In genomic region chr10:11832042-11832441, GRCh38 we compare ENCODE assay signal across 25 cellular contexts. TPM values are rescaled to one million over a fixed set of nuclear protein-coding genes. Genes with fewer than 3 reads are reported as not detected.
DNase-seq lines count a peak whose midpoint lies in the region; ATAC-seq and TF ChIP-seq lines count a peak whose summit lies in the region.
"Had no signal": no experiment of that assay in that cellular context is flagged by ENCODE, and none has a peak within 500 bp of the region (broad histone marks: within the 10 kb centered on the region; RNA-seq: fewer than 3 reads in every experiment).

No MANE protein-coding gene starts in this region.

- H2BK120ac ChIP-seq in mesendoderm (ENCODE audit: low read depth, low read length) (no peak overlapping the region), mesenchymal stem cell (ENCODE audit: low read depth, low read length) (no peak overlapping the region)

- H2AFZ ChIP-seq in mesenchymal stem cell (ENCODE audit: low read depth, low read length) = no peak overlapping the region

- POLR2A ChIA-PET in GM10248 (lab: Yijun Ruan, JAX) = no interaction called here

- CTCF ChIA-PET in GM10248 (lab: Yijun Ruan, JAX) = interaction anchor here (4.2 kb wide), 1 partner anchor 12 kb away, joined by 18 read pairs; no protein-coding TSS in a partner anchor

- no peak overlapping the region for H2BK12ac ChIP-seq in mesenchymal stem cell (ENCODE audit: low read length in 2 of 2)

- H3K27me3 ChIP-seq in RWPE2 (ENCODE audit: insufficient read depth, poor library complexity, severe bottlenecking) (no peaks in the 10 kb centered on the region), mesendoderm (ENCODE audit: insufficient read depth, low read length, poor library complexity) (no peaks in the 10 kb centered on the region), tibial nerve (no peaks in the 10 kb centered on the region), mesenchymal stem cell (ENCODE audit: control insufficient read depth in 1 of 2, insufficient read depth in 1 of 2, low read length in 2 of 2) (no peaks in the 10 kb centered on the region)

- H3K79me1 ChIP-seq in mesendoderm (ENCODE audit: low read length) (peaks cover 22% of the 10 kb centered on the region), mesenchymal stem cell (replicated peaks; ENCODE audit: low read length, poor library complexity, severe bottlenecking) (peaks cover 40% of the 10 kb centered on the region)

- no peak overlapping the region for H3K18ac ChIP-seq in mesendoderm (ENCODE audit: low read length)
- no peak overlapping the region for H3K18ac ChIP-seq in mesenchymal stem cell (ENCODE audit: low read depth in 1 of 2, low read length in 2 of 2)

- H2BK5ac ChIP-seq in mesendoderm (ENCODE audit: low read length) = no peak overlapping the region
- no peak overlapping the region for H2BK5ac ChIP-seq in mesenchymal stem cell (ENCODE audit: low read depth, low read length, poor library complexity, severe bottlenecking)

- peak overlapping the region; percentile 91 for H3K27ac ChIP-seq in RWPE2 (ENCODE audit: poor library complexity, severe bottlenecking)
- H3K27ac ChIP-seq in mesendoderm (ENCODE audit: low read depth, low read length) = no peak overlapping the region
- H3K27ac ChIP-seq in tibial nerve = peak overlapping the region in 3 of 4 donors; percentile 11 to 51 (median 21)
- no peak overlapping the region for H3K27ac ChIP-seq in mesenchymal stem cell (ENCODE audit: low read length, poor library complexity, severe bottlenecking)

- H3K4me3 ChIP-seq in RWPE2 (ENCODE audit: severe bottlenecking) = no peak overlapping the region
- H3K4me3 ChIP-seq in fibroblast of villous mesenchyme (ENCODE audit: low read depth, low read length) = no peak overlapping the region
- no peak overlapping the region for H3K4me3 ChIP-seq in mesendoderm (ENCODE audit: low read length)
- H3K4me3 ChIP-seq in tibial nerve = no peak overlapping the region
- H3K4me3 ChIP-seq in mesenchymal stem cell (ENCODE audit: insufficient read depth in 1 of 2, low read depth in 1 of 2, low read length in 2 of 2) = no peak overlapping the region
- H3K4me3 ChIP-seq: HAP-1, skin epidermis had no signal

- H3K4ac ChIP-seq in mesendoderm (ENCODE audit: low read depth, low read length) = peak overlapping the region; percentile 59
- H3K4ac ChIP-seq in mesenchymal stem cell (ENCODE audit: low read depth in 1 of 2, low read length in 2 of 2) = no peak overlapping the region

- TF ChIP-seq CTCF in RWPE2 (IDR thresholded peaks at IDR 0.05; ENCODE audit: poor library complexity, severe bottlenecking) = no peak
- TF ChIP-seq CTCF in fibroblast of villous mesenchyme (IDR thresholded peaks at IDR 0.05; ENCODE audit: insufficient read depth, low read depth, low read length) = no peak
- no peak for TF ChIP-seq CTCF in tibial nerve (IDR thresholded peaks at IDR 0.05)
- no peak for TF ChIP-seq CTCF in GM10248 (IDR thresholded peaks at IDR 0.05; ENCODE audit: control extremely low read depth, extremely low read depth, low read depth, missing control alignments)

- TF ChIP-seq EP300 in tibial nerve (IDR thresholded peaks at IDR 0.05) = no peak

- H2AK5ac ChIP-seq in mesendoderm (ENCODE audit: low read length) (no peak overlapping the region), mesenchymal stem cell (ENCODE audit: low read length, severe bottlenecking) (no peak overlapping the region)

- H2BK15ac ChIP-seq in mesendoderm (replicated peaks; ENCODE audit: low read depth) (no peak overlapping the region), mesenchymal stem cell (ENCODE audit: low read depth, poor library complexity, severe bottlenecking) (no peak overlapping the region)

- H3K9me3 ChIP-seq in RWPE2 (ENCODE audit: severe bottlenecking) = no peaks in the 10 kb centered on the region
- no peaks in the 10 kb centered on the region for H3K9me3 ChIP-seq in tibial nerve
- no peaks in the 10 kb centered on the region for H3K9me3 ChIP-seq in mesenchymal stem cell (ENCODE audit: control insufficient read depth, low read length)
- H3K9me3 ChIP-seq: HAP-1 had no signal

- WGBS in mesendoderm (ENCODE audit: extremely low coverage, insufficient coverage, low lambda C conversion rate) = no CpG with 5 or more reads among the region's 5 CpGs
- WGBS in tibial nerve, 2 donors = 63 to 65% methylated on average over 5 of the region's 5 CpGs
- WGBS in mesenchymal stem cell = 100% methylated on average over 1 of the region's 5 CpGs

- peaks cover 82% of the 10 kb centered on the region for H3K36me3 ChIP-seq in RWPE2 (ENCODE audit: low read depth)
- no peaks in the 10 kb centered on the region for H3K36me3 ChIP-seq in mesendoderm (ENCODE audit: control insufficient read depth, insufficient read depth, low read length)
- H3K36me3 ChIP-seq in tibial nerve = no peaks in the 10 kb centered on the region
- no peaks in the 10 kb centered on the region for H3K36me3 ChIP-seq in mesenchymal stem cell (ENCODE audit: control insufficient read depth in 1 of 2, insufficient read depth in 2 of 2, low read depth in 1 of 2, low read length in 2 of 2)
- H3K36me3 ChIP-seq: HAP-1 had no signal

- H3K4me2 ChIP-seq in mesendoderm (ENCODE audit: low read length) = no peak overlapping the region
- no peak overlapping the region for H3K4me2 ChIP-seq in mesenchymal stem cell (ENCODE audit: low read length, poor library complexity, severe bottlenecking)

- ATAC-seq in RWPE2 (ENCODE audit: low read depth) (no peak), HG03354 (IDR thresholded peaks at IDR 0.05; ENCODE audit: poor library complexity, severe bottlenecking, unreplicated experiment) (no peak)
- ATAC-seq: activated CD4-positive, alpha-beta T cell treated with anti-CD3 and anti-CD28 coated beads for 36 hours; stimulated activated naive B cell treated with anti-CD40 and anti-IgM and Interleukin-4, amounts not matched to agents 10 μg/mL and 1 μg/mL and 100 μg/mL, for 72 hours had no signal

- H4K8ac ChIP-seq in mesendoderm (ENCODE audit: low read depth, low read length) (no peak overlapping the region), mesenchymal stem cell (ENCODE audit: low read length) (no peak overlapping the region)

- H3K9ac ChIP-seq in mesendoderm (ENCODE audit: low read length) (peak overlapping the region; percentile 45), mesenchymal stem cell (ENCODE audit: low read length) (no peak overlapping the region)

- no peak overlapping the region for H4K5ac ChIP-seq in mesendoderm (ENCODE audit: low read length)

- H3K23ac ChIP-seq in mesendoderm (ENCODE audit: low read length) (no peak overlapping the region), mesenchymal stem cell (ENCODE audit: low read length in 2 of 2) (no peak overlapping the region)

- H3K14ac ChIP-seq in mesenchymal stem cell (ENCODE audit: low read length in 2 of 2) = no peak overlapping the region

- no peak overlapping the region for H4K91ac ChIP-seq in mesenchymal stem cell (ENCODE audit: low read length)

- no peak for TF ChIP-seq POLR2A in tibial nerve (IDR thresholded peaks at IDR 0.05)

- peaks cover 45% of the 10 kb centered on the region for H3K79me2 ChIP-seq in mesendoderm (ENCODE audit: control insufficient read depth, insufficient read depth, low read length)

- H3K4me1 ChIP-seq in RWPE2 (ENCODE audit: insufficient read depth, poor library complexity, severe bottlenecking) (peaks cover 57% of the 10 kb centered on the region), mesendoderm (ENCODE audit: control insufficient read depth, low read depth, low read length) (peaks cover 20% of the 10 kb centered on the region), tibial nerve (peaks cover 0 to 42% (median 2%) of the 10 kb centered on the region in 4 donors), mesenchymal stem cell (ENCODE audit: control insufficient read depth, insufficient read depth, low read depth, low read length) (peaks cover 4% of the 10 kb centered on the region)

- H3K56ac ChIP-seq in mesendoderm (ENCODE audit: low read length) = peak overlapping the region; percentile 70

- DNase-seq in RWPE2 (ENCODE audit: low spot score) = no peak
- peak; percentile 57 for DNase-seq in fibroblast of villous mesenchyme (ENCODE audit: low read depth)
- DNase-seq in mesendoderm = no peak
- DNase-seq in tibial nerve (ENCODE audit: low spot score in 2 of 2) = no peak
- DNase-seq in GM10248 (ENCODE audit: extremely low spot score) = no peak
- no peak for DNase-seq in COLO829 (ENCODE audit: low spot score)
- DNase-seq in mesenchymal stem cell = no peak
- DNase-seq: activated CD4-positive, alpha-beta T cell treated with anti-CD3 and anti-CD28 coated beads for 36 hours; activated CD8-positive, alpha-beta memory T cell treated with anti-CD3 and anti-CD28 coated beads for 24 hours; activated naive CD4-positive, alpha-beta T cell treated with anti-CD3 and anti-CD28 coated beads, Interleukin-2, amount 10 ng/mL, durations not matched to agents 7 days and 5 days; activated T-cell treated with anti-CD3 and anti-CD28 coated beads, Interleukin-2, amount 50 U/mL, for 48 hours; anterior cingulate cortex; CD4-positive, alpha-beta memory T cell; central memory CD4-positive, alpha-beta T cell; kidney; midbrain; NCI-H2171 treated with DMSO at 0.1 percent for 48 hours; NCI-H748 treated with DMSO at 0.1 percent for 48 hours; nephron progenitor cell; SIG-M5; stimulated activated naive B cell treated with anti-CD40 and anti-IgM and Interleukin-4, amounts not matched to agents 10 μg/mL and 1 μg/mL and 100 μg/mL, for 72 hours had no signal

RNA-seq across cellular contexts. Expression of gene PROSER2, which starts 8.9 kb away (rescaled TPM):
- total RNA-seq in fibroblast of villous mesenchyme (1.9 and 3.9 TPM in 2 replicates), tibial nerve (10 to 100 TPM; 71.1 to 98.4 (median 75.6) TPM)
- polyA plus RNA-seq in mesendoderm (2013, experiment 1 of 2) = 9.8 TPM
- 9.5 TPM for polyA plus RNA-seq in mesendoderm (2013, experiment 2 of 2)
- polyA plus RNA-seq in mesenchymal stem cell (2013, experiment 1 of 2) = 1.7 TPM
- polyA plus RNA-seq in mesenchymal stem cell (2013, experiment 2 of 2) = 2.0 TPM
- total RNA-seq: OCI-LY7 had no signal

Comparison
In these comparisons a context has a peak if more than half of its experiments do, and no peak if none do; other contexts are left out.
1. H3K27ac ChIP-seq: peak in RWPE2 (single experiment) and tibial nerve (3 of 4); none in mesendoderm (single experiment) and mesenchymal stem cell (single experiment).
2. RNA of gene PROSER2, which starts 8.9 kb away (total RNA-seq): 71.1 to 98.4 TPM in tibial nerve; 1.9 to 3.9 TPM in fibroblast of villous mesenchyme; every median in the first group is over 10 times any median in the second.